8 cellular contexts compared by ENCODE assay signal in the genomic region with DNA sequence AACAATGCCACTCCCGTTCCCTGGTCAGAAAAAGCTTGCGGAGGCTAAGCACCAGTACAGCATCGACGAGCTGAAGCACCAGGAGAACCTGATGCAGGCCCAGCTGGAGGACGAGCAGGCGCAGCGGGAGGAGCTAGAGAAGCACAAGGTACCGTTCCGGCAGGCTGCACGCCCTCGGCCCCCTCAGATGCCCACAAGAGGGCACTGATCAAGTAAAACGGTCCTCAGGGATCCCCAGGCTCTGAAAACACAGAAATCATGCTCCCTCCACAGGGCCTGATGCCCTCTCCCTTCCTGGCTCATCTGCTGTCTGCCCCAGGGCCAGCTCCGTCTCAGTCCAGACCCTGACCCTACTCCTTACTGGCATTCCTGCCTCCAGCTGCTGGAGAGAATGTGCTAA. TPM values are rescaled to one million over a fixed set of nuclear protein-coding genes. Genes with fewer than 3 reads are reported as not detected.
DNase-seq lines count a peak whose midpoint lies in the region; ATAC-seq and TF ChIP-seq lines count a peak whose summit lies in the region.

No MANE protein-coding gene starts in this region.

- no peaks in the 10 kb centered on the region for H3K9me3 Mint-ChIP-seq in activated CD8-positive, alpha-beta memory T cell treated with anti-CD3 and anti-CD28 coated beads, Interleukin-2, amount 10 ng/mL, durations not matched to agents 7 days and 5 days (ENCODE audit: low read depth)
- peaks cover 4% of the 10 kb centered on the region for H3K9me3 Mint-ChIP-seq in glutamatergic neuron (ENCODE audit: unreplicated experiment)

- TF ChIP-seq CTCF in glutamatergic neuron (IDR thresholded peaks at IDR 0.05; ENCODE audit: partially characterized antibody, unreplicated experiment) = no peak

- DNase-seq in activated CD8-positive, alpha-beta memory T cell treated with anti-CD3 and anti-CD28 coated beads, Interleukin-2, amount 10 ng/mL, durations not matched to agents 7 days and 5 days = no peak
- no peak for DNase-seq in activated CD8-positive, alpha-beta memory T cell treated with anti-CD3 and anti-CD28 coated beads, Interleukin-2, amount 50 U/mL, for 4 hours
- DNase-seq in SJCRH30 (peak; percentile 46 to 54), glutamatergic neuron (peak; percentile 48), NCI-H345 treated with DMSO at 0.1 percent for 48 hours (lab: John Stamatoyannopoulos, UW; ENCODE audit: unreplicated experiment) (no peak)
- peak; percentile 5 to 6 for DNase-seq in stimulated activated CD8-positive, alpha-beta memory T cell treated with anti-CD3 and anti-CD28 coated beads, Interleukin-2, amount 100 ng/mL, for 48 hours (ENCODE audit: low read depth in 2 of 2)

- no peak overlapping the region for H3K27ac ChIP-seq in SJCRH30

- H3K27me3 Mint-ChIP-seq in activated CD8-positive, alpha-beta memory T cell treated with anti-CD3 and anti-CD28 coated beads, Interleukin-2, amount 10 ng/mL, durations not matched to agents 7 days and 5 days = no peaks in the 10 kb centered on the region
- H3K27me3 Mint-ChIP-seq in glutamatergic neuron (ENCODE audit: unreplicated experiment) = peaks cover 2% of the 10 kb centered on the region

- no peaks in the 10 kb centered on the region for H3K9me3 ChIP-seq in SJCRH30 (replicated peaks)

- H3K36me3 ChIP-seq in SJCRH30 = no peaks in the 10 kb centered on the region

- H3K4me1 Mint-ChIP-seq in activated CD8-positive, alpha-beta memory T cell treated with anti-CD3 and anti-CD28 coated beads, Interleukin-2, amount 10 ng/mL, durations not matched to agents 7 days and 5 days = no peaks in the 10 kb centered on the region
- H3K4me1 Mint-ChIP-seq in glutamatergic neuron (ENCODE audit: low read depth, unreplicated experiment) = peaks cover 12% of the 10 kb centered on the region

- no peak overlapping the region for H3K4me3 Mint-ChIP-seq in activated CD8-positive, alpha-beta memory T cell treated with anti-CD3 and anti-CD28 coated beads, Interleukin-2, amount 10 ng/mL, durations not matched to agents 7 days and 5 days
- no peak overlapping the region for H3K4me3 Mint-ChIP-seq in glutamatergic neuron (ENCODE audit: unreplicated experiment)

- CTCF ChIA-PET in activated CD8-positive, alpha-beta memory T cell treated with anti-CD3 and anti-CD28 coated beads, Interleukin-2, amount 10 ng/mL, durations not matched to agents 7 days and 5 days (lab: Charles Lee) = interaction anchor here (0.6 to 2.3 kb wide), 2 partner anchors 9 to 39 kb away, joined by 3 to 16 read pairs; no protein-coding TSS in a partner anchor

- H3K4me1 ChIP-seq in SJCRH30 = peaks cover 23% of the 10 kb centered on the region

- H3K27me3 ChIP-seq in SJCRH30 = no peaks in the 10 kb centered on the region

- peak; percentile 64 for ATAC-seq in activated CD8-positive, alpha-beta memory T cell treated with anti-CD3 and anti-CD28 coated beads, Interleukin-2, amount 10 ng/mL, durations not matched to agents 7 days and 5 days
- ATAC-seq in GM19467 (IDR thresholded peaks at IDR 0.05; ENCODE audit: unreplicated experiment) (no peak), HG02571 (IDR thresholded peaks at IDR 0.05; ENCODE audit: unreplicated experiment) (no peak)

- H3K4me3 ChIP-seq in SJCRH30 = no peak overlapping the region

- H3K27ac Mint-ChIP-seq in activated CD8-positive, alpha-beta memory T cell treated with anti-CD3 and anti-CD28 coated beads, Interleukin-2, amount 10 ng/mL, durations not matched to agents 7 days and 5 days = no peak overlapping the region
- H3K27ac Mint-ChIP-seq in glutamatergic neuron (ENCODE audit: unreplicated experiment) = no peak overlapping the region

- no peaks in the 10 kb centered on the region for H3K36me3 Mint-ChIP-seq in activated CD8-positive, alpha-beta memory T cell treated with anti-CD3 and anti-CD28 coated beads, Interleukin-2, amount 10 ng/mL, durations not matched to agents 7 days and 5 days
- H3K36me3 Mint-ChIP-seq in glutamatergic neuron (ENCODE audit: unreplicated experiment) = no peaks in the 10 kb centered on the region

RNA-seq across cellular contexts. Expression of a gene that starts 21.6 kb away (rescaled TPM):
- total RNA-seq in activated CD8-positive, alpha-beta memory T cell treated with anti-CD3 and anti-CD28 coated beads, Interleukin-2, amount 10 ng/mL, durations not matched to agents 7 days and 5 days = not detected
- 0.66 and 0.89 TPM in 2 replicates for total RNA-seq in SJCRH30 (2014; rRNA removed; shearing (Covaris generic))
- 0.29 TPM for total RNA-seq in glutamatergic neuron (ENCODE audit: unreplicated experiment)

RNA-seq across cellular contexts. Expression of a gene that starts 22.1 kb away (rescaled TPM):
- total RNA-seq in activated CD8-positive, alpha-beta memory T cell treated with anti-CD3 and anti-CD28 coated beads, Interleukin-2, amount 10 ng/mL, durations not matched to agents 7 days and 5 days = 10 to 100 TPM; 19.8 to 33.0 TPM
- 22.3 and 30.0 TPM in 2 replicates for total RNA-seq in SJCRH30 (2014; rRNA removed; shearing (Covaris generic))
- 62.8 TPM for total RNA-seq in glutamatergic neuron (ENCODE audit: unreplicated experiment)

RNA-seq across cellular contexts. Expression of a gene that starts 44.7 kb away (rescaled TPM):
- total RNA-seq in activated CD8-positive, alpha-beta memory T cell treated with anti-CD3 and anti-CD28 coated beads, Interleukin-2, amount 10 ng/mL, durations not matched to agents 7 days and 5 days = 10 to 100 TPM; 32.1 to 33.4 TPM
- 53.6 and 58.3 TPM in 2 replicates for total RNA-seq in SJCRH30 (2014; rRNA removed; shearing (Covaris generic))
- total RNA-seq in glutamatergic neuron (ENCODE audit: unreplicated experiment) = 34.7 TPM

RNA-seq across cellular contexts. Expression of a gene that starts 44.9 kb away (rescaled TPM):
- 10 to 100 TPM in 1 of 2 experiments, 1 to 10 TPM in 1; 8.7 to 11.0 TPM for total RNA-seq in activated CD8-positive, alpha-beta memory T cell treated with anti-CD3 and anti-CD28 coated beads, Interleukin-2, amount 10 ng/mL, durations not matched to agents 7 days and 5 days
- total RNA-seq in SJCRH30 (2014; rRNA removed; shearing (Covaris generic)) = 35.4 and 39.6 TPM in 2 replicates
- 8.2 TPM for total RNA-seq in glutamatergic neuron (ENCODE audit: unreplicated experiment)

Comparison
In these comparisons a context has a peak if more than half of its experiments do, and no peak if none do; other contexts are left out.
1. DNase-seq: peak in SJCRH30 (2 of 2), glutamatergic neuron (single experiment) and stimulated activated CD8-positive, alpha-beta memory T cell treated with anti-CD3 and anti-CD28 coated beads, Interleukin-2, amount 100 ng/mL, for 48 hours (2 of 2); none in activated CD8-positive, alpha-beta memory T cell treated with anti-CD3 and anti-CD28 coated beads, Interleukin-2, amount 10 ng/mL, durations not matched to agents 7 days and 5 days (single experiment), activated CD8-positive, alpha-beta memory T cell treated with anti-CD3 and anti-CD28 coated beads, Interleukin-2, amount 50 U/mL, for 4 hours (single experiment) and NCI-H345 treated with DMSO at 0.1 percent for 48 hours (single experiment).